Comparison of ENCODE assay signal across 26 cellular contexts in genomic region chr22:47320560-47320959, GRCh38.
"Had no signal": no experiment of that assay in that cellular context is flagged by ENCODE, and none has a peak within 500 bp of the region (broad histone marks: within the 10 kb centered on the region; RNA-seq: fewer than 3 reads in every experiment).

No MANE protein-coding gene starts in this region.

- H3K4me1 ChIP-seq: stomach, suprapubic skin, testis, thyroid gland, tibial artery, tibial nerve, transverse colon, upper lobe of left lung, upper lobe of right lung, uterus, vagina had no signal

- H3K4me3 ChIP-seq: stomach, suprapubic skin, testis, thoracic aorta, thyroid gland, tibial artery, tibial nerve, transverse colon, upper lobe of left lung, upper lobe of right lung, uterus, vagina had no signal

- DNase-seq: stimulated activated CD4-positive, alpha-beta T cell treated with anti-CD3 and anti-CD28 coated beads, Interleukin-2, amount 100 ng/mL, for 48 hours; stimulated activated CD4-positive, alpha-beta T cell treated with anti-CD3 and anti-CD28 coated beads, Interleukin-4, amount 100 ng/mL, for 1 hour; stimulated activated CD4-positive, alpha-beta T cell treated with anti-CD3 and anti-CD28 coated beads, Interleukin-4, amount 100 ng/mL, for 24 hours; stimulated activated CD4-positive, alpha-beta T cell treated with anti-CD3 and anti-CD28 coated beads, Interleukin-4, amount 100 ng/mL, for 4 hours; stimulated activated CD8-positive, alpha-beta memory T cell treated with anti-CD3 and anti-CD28 coated beads, Interleukin-4, amount 100 ng/mL, for 48 hours; stimulated activated naive B cell treated with anti-CD40 and anti-IgM and Interleukin-4, amounts not matched to agents 10 μg/mL and 1 μg/mL and 100 μg/mL, for 72 hours; stimulated activated naive CD4-positive, alpha-beta T cell; stimulated activated naive CD4-positive, alpha-beta T cell treated with Interleukin-2 at 50 U/mL for 16 hours; stimulated activated naive CD8-positive, alpha-beta T cell treated with anti-CD3 and anti-CD28 coated beads, Interleukin-15, amount 100 ng/mL, for 72 hours; stimulated activated naive CD8-positive, alpha-beta T cell treated with anti-CD3 and anti-CD28 coated beads, Interleukin-15, Interleukin-2, amounts not matched to agents 100 U/mL and 50 U/mL, for 24 hours; stomach; substantia nigra; testis; thyroid gland; tibial artery; transverse colon; trophoblast cell; upper lobe of left lung; upper lobe of right lung; uterus had no signal

- H3K27ac ChIP-seq: stomach, suprapubic skin, testis, thoracic aorta, thyroid gland, tibial artery, tibial nerve, transverse colon, upper lobe of left lung, upper lobe of right lung, uterus, vagina had no signal

- H3K27me3 ChIP-seq: testis, thyroid gland, tibial artery, tibial nerve, upper lobe of left lung, uterus, vagina had no signal

- H3K36me3 ChIP-seq: stomach, suprapubic skin, thoracic aorta, thyroid gland, tibial artery, tibial nerve, transverse colon, upper lobe of left lung, upper lobe of right lung, uterus, vagina had no signal

- H3K9me3 ChIP-seq: testis, thoracic aorta, thyroid gland, upper lobe of right lung, uterus had no signal

- ATAC-seq: stimulated activated effector memory CD8-positive, alpha-beta T cell treated with anti-CD3 and anti-CD28 coated beads, Interleukin-12 subunit alpha, Interleukin-12 subunit beta, amount 100 ng/mL, for 72 hours; stimulated activated memory B cell treated with anti-CD40 and anti-IgM and Interleukin-4, amounts not matched to agents 10 μg/mL and 1 μg/mL and 100 μg/mL, for 72 hours; stimulated activated naive B cell treated with anti-CD40 and anti-IgM and Interleukin-4, amounts not matched to agents 10 μg/mL and 1 μg/mL and 100 μg/mL, for 72 hours; stimulated activated naive CD8-positive, alpha-beta T cell treated with anti-CD3 and anti-CD28 coated beads, Interleukin-15, amount 100 ng/mL, for 72 hours; stimulated activated naive CD8-positive, alpha-beta T cell treated with anti-CD3 and anti-CD28 coated beads, Interleukin-15, Interleukin-2, amounts not matched to agents 100 U/mL and 50 U/mL, for 24 hours; upper lobe of right lung had no signal
